15 cellular contexts compared by ENCODE assay signal in genomic region chr6:31645325-31645724, GRCh38.
"Had no signal": no experiment of that assay in that cellular context is flagged by ENCODE, and none has a peak within 500 bp of the region (broad histone marks: within the 10 kb centered on the region; RNA-seq: fewer than 3 reads in every experiment).

No MANE protein-coding gene starts in this region.

- H3K27ac Mint-ChIP-seq: activated CD4-positive, alpha-beta T cell treated with anti-CD3 and anti-CD28 coated beads, Interleukin-2, amount 10 ng/mL, durations not matched to agents 24 days and 14 days; activated naive CD4-positive, alpha-beta T cell treated with anti-CD3 and anti-CD28 coated beads for 36 hours; activated T-helper 1 cell treated with anti-CD3 and anti-CD28 coated beads, Interleukin-12 subunit alpha, Interleukin-12 subunit beta, Interleukin-2, Interleukin-4 antibody, amounts not matched to agents 30 ng/mL and 10 ng/mL and 1 ng/mL, durations not matched to agents 14 hours and 24 hours and 36 hours; dendritic cell treated with granulocyte-macrophage colony-stimulating factor and Interleukin-4, amounts not matched to agents 40 ng/mL and 50 ng/mL, for 4 days; WTC11 had no signal

- H3K27ac ChIP-seq: body of pancreas, hepatocyte, right atrium auricular region, transverse colon had no signal

- ATAC-seq: body of pancreas, left ventricle myocardium superior, T-cell, WTC11 had no signal

- H3K4me2 ChIP-seq: hepatocyte had no signal

- H3K9me3 ChIP-seq: body of pancreas, right atrium auricular region, transverse colon had no signal

- H3K27me3 ChIP-seq: body of pancreas, hepatocyte, right atrium auricular region, transverse colon had no signal

- H2AFZ ChIP-seq: hepatocyte had no signal

- H3K4me3 Mint-ChIP-seq: activated CD4-positive, alpha-beta T cell treated with anti-CD3 and anti-CD28 coated beads, Interleukin-2, amount 10 ng/mL, durations not matched to agents 24 days and 14 days; activated naive CD4-positive, alpha-beta T cell treated with anti-CD3 and anti-CD28 coated beads for 36 hours; activated T-helper 1 cell treated with anti-CD3 and anti-CD28 coated beads, Interleukin-12 subunit alpha, Interleukin-12 subunit beta, Interleukin-2, Interleukin-4 antibody, amounts not matched to agents 30 ng/mL and 10 ng/mL and 1 ng/mL, durations not matched to agents 14 hours and 24 hours and 36 hours; dendritic cell treated with granulocyte-macrophage colony-stimulating factor and Interleukin-4, amounts not matched to agents 40 ng/mL and 50 ng/mL, for 4 days; T-cell; WTC11 had no signal

- H3K9me3 Mint-ChIP-seq: activated CD4-positive, alpha-beta T cell treated with anti-CD3 and anti-CD28 coated beads, Interleukin-2, amount 10 ng/mL, durations not matched to agents 24 days and 14 days; activated naive CD4-positive, alpha-beta T cell treated with anti-CD3 and anti-CD28 coated beads for 36 hours; activated T-helper 1 cell treated with anti-CD3 and anti-CD28 coated beads, Interleukin-12 subunit alpha, Interleukin-12 subunit beta, Interleukin-2, Interleukin-4 antibody, amounts not matched to agents 30 ng/mL and 10 ng/mL and 1 ng/mL, durations not matched to agents 14 hours and 24 hours and 36 hours; dendritic cell treated with granulocyte-macrophage colony-stimulating factor and Interleukin-4, amounts not matched to agents 40 ng/mL and 50 ng/mL, for 4 days; T-cell; WTC11 had no signal

- DNase-seq: activated CD4-positive, alpha-beta T cell treated with anti-CD3 and anti-CD28 coated beads, Interleukin-2, amount 10 ng/mL, durations not matched to agents 24 days and 14 days; activated naive CD4-positive, alpha-beta T cell treated with anti-CD3 and anti-CD28 coated beads for 36 hours; body of pancreas; erythroblast; left ventricle myocardium superior; mesenchymal stem cell; stimulated activated CD4-positive, alpha-beta T cell treated with anti-CD3 and anti-CD28 coated beads, Interleukin-4, amount 100 ng/mL, for 4 hours; T-cell; transverse colon had no signal

- H3K4me3 ChIP-seq: body of pancreas, hepatocyte, right atrium auricular region, skin epidermis, transverse colon had no signal

- H3K4me1 ChIP-seq: body of pancreas, right atrium auricular region had no signal

- H3K27me3 Mint-ChIP-seq: activated CD4-positive, alpha-beta T cell treated with anti-CD3 and anti-CD28 coated beads, Interleukin-2, amount 10 ng/mL, durations not matched to agents 24 days and 14 days; dendritic cell treated with granulocyte-macrophage colony-stimulating factor and Interleukin-4, amounts not matched to agents 40 ng/mL and 50 ng/mL, for 4 days; T-cell had no signal
